Comparison of ENCODE assay signal across 10 cellular contexts in the genomic region with DNA sequence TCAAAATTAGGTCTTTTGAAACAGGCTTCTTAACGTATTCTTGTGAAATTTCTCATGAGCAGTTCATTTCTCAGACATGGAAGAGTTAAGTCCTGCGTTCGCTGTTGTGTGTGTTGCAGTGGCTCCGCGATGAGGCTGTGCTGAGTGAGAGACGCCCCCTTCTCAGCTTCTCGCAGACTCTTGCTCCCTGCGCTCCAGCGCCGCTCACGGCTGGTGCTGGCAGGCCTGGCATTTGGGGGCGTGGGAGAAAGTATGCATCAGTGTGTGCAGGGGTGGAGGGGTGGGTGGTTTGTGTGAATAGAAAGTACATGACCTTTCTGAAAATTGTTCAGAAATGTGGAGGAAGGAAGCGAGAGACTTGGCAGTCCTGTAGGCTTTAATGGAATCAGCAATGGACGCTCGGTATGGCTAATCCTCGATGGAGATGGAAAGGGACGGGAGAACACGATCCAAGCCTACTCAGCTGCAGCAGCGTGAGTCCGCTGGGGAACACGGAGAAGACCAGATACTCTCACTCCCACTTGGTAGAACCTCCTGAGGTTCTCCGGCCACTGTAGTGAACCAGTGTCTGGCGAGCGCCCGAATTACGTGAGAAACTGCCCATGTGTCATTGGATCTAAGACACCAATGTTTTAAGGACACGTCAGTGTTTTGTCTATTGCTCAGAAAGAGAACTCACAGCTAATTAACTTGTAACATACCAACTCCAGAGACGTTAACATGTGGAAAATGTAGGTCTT. TPM values are rescaled to one million over a fixed set of nuclear protein-coding genes. Genes with fewer than 3 reads are reported as not detected.
A peak's percentile ranks its signal among the peaks of the same experiment; 100 is the strongest.
DNase-seq lines count a peak whose midpoint lies in the region; ATAC-seq and TF ChIP-seq lines count a peak whose summit lies in the region.
"Had no signal": no experiment of that assay in that cellular context is flagged by ENCODE, and none has a peak within 500 bp of the region (broad histone marks: within the 10 kb centered on the region; RNA-seq: fewer than 3 reads in every experiment).

No MANE protein-coding gene starts in this region.

- peaks cover 57% of the 10 kb centered on the region for H3K4me1 ChIP-seq in adipocyte (ENCODE audit: control insufficient read depth, insufficient read depth, low read length)
- peaks cover 6 to 90% (median 20%) of the 10 kb centered on the region in 6 donors for H3K4me1 ChIP-seq in spleen

- peak; percentile 42 for DNase-seq in CD1c-positive myeloid dendritic cell (ENCODE audit: extremely low spot score)
- DNase-seq in adipocyte (ENCODE audit: low read depth): peak; percentile 55
- DNase-seq in hippocampal formation (lab: John Stamatoyannopoulos, UW): peak; percentile 46 to 68
- DNase-seq in spleen: peak; percentile 43
- no peak for DNase-seq in GDM1 (lab: John Stamatoyannopoulos, UW)
- DNase-seq in DMS153 (lab: John Stamatoyannopoulos, UW): no peak
- DNase-seq: left colon had no signal

- intact Hi-C loops in spleen (cut with DNase I; ENCODE audit: low total_unique reads): loop anchor here (10.0 kb wide), 1 partner anchor 89 kb away; no protein-coding TSS in a partner anchor

- 74 to 83% (median 79%) methylated on average over 28 of the region's 28 CpGs for WGBS in spleen, 5 donors

- H3K27me3 ChIP-seq in adipocyte (replicated peaks; ENCODE audit: control insufficient read depth, insufficient read depth, low read length) (no peaks in the 10 kb centered on the region), spleen (replicated peaks in 1 of 7) (no peaks in the 10 kb centered on the region)

- H3K4me3 ChIP-seq in adipocyte (ENCODE audit: low read length) (peak overlapping the region; percentile 54), spleen (peak overlapping the region in 1 of 8 donors; percentile 6)

- no peak for ATAC-seq in HG02678 (IDR thresholded peaks at IDR 0.05; ENCODE audit: unreplicated experiment)
- no peak for ATAC-seq in GM21786 (IDR thresholded peaks at IDR 0.05; ENCODE audit: unreplicated experiment)
- ATAC-seq: left colon had no signal

- no peaks in the 10 kb centered on the region for H3K36me3 ChIP-seq in adipocyte (ENCODE audit: control insufficient read depth, insufficient read depth, low read length, severe bottlenecking)
- peaks cover 0 to 41% (median 0%) of the 10 kb centered on the region in 6 donors for H3K36me3 ChIP-seq in spleen

- no peak for TF ChIP-seq CTCF in spleen (IDR thresholded peaks at IDR 0.05 in 8 of 11, conservative IDR thresholded peaks at IDR 0.05 in 3 of 11)

- no peak for TF ChIP-seq POLR2A in spleen (IDR thresholded peaks at IDR 0.05)

- H3K27ac ChIP-seq in spleen: peak overlapping the region in 6 of 8 donors; percentile 2 to 44 (median 33)

- H3K9ac ChIP-seq in adipocyte (ENCODE audit: low read length): peak overlapping the region; percentile 66

- H3K9me3 ChIP-seq in adipocyte (ENCODE audit: control insufficient read depth, low read length) (no peaks in the 10 kb centered on the region), spleen (no peaks in the 10 kb centered on the region)

RNA-seq across cellular contexts. Expression of a gene that starts 5.9 kb away (rescaled TPM):
- 10 to 100 TPM; 19.3 to 34.8 (median 25.0) TPM for total RNA-seq in spleen
- 10 to 100 TPM; 12.4 to 20.2 (median 12.6) TPM for polyA plus RNA-seq in spleen

RNA-seq across cellular contexts. Expression of a gene that starts 51.3 kb away (rescaled TPM):
- total RNA-seq in spleen: 10 to 100 TPM in 4 of 7 donors, 1 to 10 TPM in 3; 8.1 to 14.4 (median 10.6) TPM
- 1 to 10 TPM; 1.3 to 4.2 (median 1.5) TPM for polyA plus RNA-seq in spleen

RNA-seq across cellular contexts. Expression of a gene that starts 55.7 kb away (rescaled TPM):
- 10 to 100 TPM in 4 of 7 donors, 1 to 10 TPM in 3; 8.0 to 32.3 (median 16.1) TPM for total RNA-seq in spleen
- polyA plus RNA-seq in spleen: 10 to 100 TPM in 2 of 3 donors, 1 to 10 TPM in 1; 9.5 to 35.1 (median 10.5) TPM
- total RNA-seq: activated T-helper 2 cell treated with anti-CD3 and anti-CD28 coated beads, Interferon-gamma antibody, Interleukin-2, Interleukin-4, amounts not matched to agents 10 μg/mL and 5 μg/mL and 100 μg/mL, durations not matched to agents 14 hours and 24 hours and 36 hours had no signal

Comparison
In these comparisons a context has a peak if more than half of its experiments do, and no peak if none do; other contexts are left out.
1. DNase-seq: peak in CD1c-positive myeloid dendritic cell (single experiment), adipocyte (single experiment), hippocampal formation (2 of 2) and spleen (single experiment); none in GDM1 (single experiment) and DMS153 (single experiment).